In the genomic region with DNA sequence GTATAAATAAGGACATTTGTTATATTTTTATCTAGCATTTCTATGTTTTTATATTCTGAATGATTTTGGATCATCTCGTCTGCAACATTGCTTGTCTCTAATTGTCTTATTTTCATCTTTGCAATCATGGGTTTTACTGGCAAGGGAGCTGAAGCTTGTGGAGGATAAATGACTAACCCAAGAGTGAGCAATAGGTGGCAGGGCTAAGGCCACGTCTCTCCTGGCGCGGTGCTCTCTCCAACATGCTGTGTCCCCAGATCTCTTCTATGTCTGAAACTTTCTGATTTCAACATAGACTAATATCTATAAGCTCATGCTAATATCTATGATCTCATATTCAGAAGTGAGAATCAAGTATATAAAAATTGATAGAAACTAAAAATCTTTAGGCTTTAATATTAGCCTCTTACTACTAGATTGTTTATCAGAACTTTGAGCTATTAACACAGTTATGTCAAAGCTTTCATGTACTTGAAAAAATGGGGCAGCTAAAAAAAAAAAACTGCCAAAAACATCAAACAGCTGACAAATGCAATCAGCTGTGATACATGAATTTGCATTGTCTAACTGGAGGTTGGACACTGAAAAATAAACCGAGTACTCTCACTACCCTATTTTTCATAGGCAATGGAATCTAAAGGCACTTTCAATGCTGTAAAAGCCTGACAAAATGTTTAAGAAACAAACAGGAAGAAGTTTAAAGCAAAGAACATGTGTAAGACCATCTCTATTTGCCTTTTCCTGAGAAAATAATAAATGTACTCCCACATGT, we compare ENCODE assay signal across 11 cellular contexts.
DNase-seq lines count a peak whose midpoint lies in the region; ATAC-seq, FAIRE-seq and TF ChIP-seq lines count a peak whose summit lies in the region.
"Had no signal": no experiment of that assay in that cellular context is flagged by ENCODE, and none has a peak within 500 bp of the region (broad histone marks: within the 10 kb centered on the region; RNA-seq: fewer than 3 reads in every experiment).

No MANE protein-coding gene starts in this region.

- no peaks in the 10 kb centered on the region for H3K27me3 ChIP-seq in GM12878 (replicated peaks in 1 of 2; ENCODE audit: control insufficient read depth in 2 of 2, insufficient read depth in 2 of 2, low read length in 1 of 2)
- H3K27me3 ChIP-seq in esophagus muscularis mucosa = no peaks in the 10 kb centered on the region
- H3K27me3 ChIP-seq: tibial nerve had no signal

- peak; percentile 78 for DNase-seq in GM12878 (ENCODE audit: low read depth, low spot score)
- DNase-seq in DMS114 treated with DMSO at 0.1 percent for 48 hours (lab: John Stamatoyannopoulos, UW; ENCODE audit: unreplicated experiment) = no peak
- no peak for DNase-seq in esophagus muscularis mucosa (ENCODE audit: extremely low spot score)
- DNase-seq in HK-2 (ENCODE audit: unreplicated experiment) = no peak
- DNase-seq in H4 (ENCODE audit: low spot score) = no peak
- DNase-seq: EL, KBM-7 had no signal

- FAIRE-seq in GM12878 (lab: Jason Lieb, UNC) = peak; percentile 71

- H3K4me1 ChIP-seq in GM12878 (ENCODE audit: control insufficient read depth, insufficient read depth, low read length) = peaks cover 39% of the 10 kb centered on the region
- H3K4me1 ChIP-seq in esophagus muscularis mucosa = no peaks in the 10 kb centered on the region

- no peak for TF ChIP-seq CTCF in GM12878 (IDR thresholded peaks at IDR 0.05 in 2 of 3, conservative IDR thresholded peaks at IDR 0.05 in 1 of 3; ENCODE audit: control insufficient read depth in 2 of 3, extremely low read depth in 1 of 3, insufficient read depth in 1 of 3, low read depth in 3 of 3, low read length in 3 of 3)
- TF ChIP-seq CTCF in esophagus muscularis mucosa (IDR thresholded peaks at IDR 0.05) = no peak

- RAD21 ChIA-PET in GM12878 (lab: Charles Lee; ENCODE audit: unreplicated experiment) = interaction anchor here (0.5 to 8.2 kb wide), 23 partner anchors 10 to 170 kb away, joined by 3 to 133 read pairs (median 5); no protein-coding TSS in a partner anchor

- CTCF ChIA-PET in GM12878 (lab: Yijun Ruan, JAX) = interaction anchor here (0.6 to 17.2 kb wide), 15 partner anchors 12 to 346 kb away, joined by 3 to 571 read pairs (median 7); no protein-coding TSS in a partner anchor

- peak overlapping the region; percentile 70 for H3K27ac ChIP-seq in GM12878 (ENCODE audit: control insufficient read depth, insufficient read depth)
- H3K27ac ChIP-seq in esophagus muscularis mucosa (replicated peaks in 1 of 4) = no peak overlapping the region

- SMC1A ChIA-PET in GM12878 (lab: Charles Lee; ENCODE audit: uncharacterized antibody, unreplicated experiment) = interaction anchor here (0.6 to 25.0 kb wide), 20 partner anchors 10 to 170 kb away, joined by 3 to 727 read pairs (median 6); no protein-coding TSS in a partner anchor

- TF ChIP-seq EP300 in GM12878 (IDR thresholded peaks at IDR 0.05; ENCODE audit: borderline replicate concordance in 1 of 2, control insufficient read depth in 1 of 2, low read depth in 2 of 2, low read length in 2 of 2) = peak; percentile 77 to 80
- no peak for TF ChIP-seq EP300 in esophagus muscularis mucosa (IDR thresholded peaks at IDR 0.05)

- H3K9me3 ChIP-seq in GM12878 (replicated peaks; ENCODE audit: control insufficient read depth, insufficient read depth, low read length) (no peaks in the 10 kb centered on the region; the same call in 2 of the 3 replicates), esophagus muscularis mucosa (no peaks in the 10 kb centered on the region)
- H3K9me3 ChIP-seq: tibial nerve had no signal

- 0% methylated on average over 5 of the region's 5 CpGs for WGBS in GM12878 (ENCODE audit: insufficient coverage, insufficient replicate concordance, low lambda C conversion rate, missing lambda C conversion rate)
- 67% methylated on average over 5 of the region's 5 CpGs for WGBS in esophagus muscularis mucosa

- peak; percentile 79 for ATAC-seq in GM18505 (IDR thresholded peaks at IDR 0.05; ENCODE audit: unreplicated experiment)
- peak; percentile 83 for ATAC-seq in GM21390 (IDR thresholded peaks at IDR 0.05; ENCODE audit: unreplicated experiment)
- ATAC-seq in HG03135 (IDR thresholded peaks at IDR 0.05; ENCODE audit: unreplicated experiment) = peak; percentile 90
- peak; percentile 87 for ATAC-seq in GM12878

- no peak for TF ChIP-seq RAD21 in GM12878 (IDR thresholded peaks at IDR 0.05; ENCODE audit: insufficient read depth, low read depth, low read length)

- POLR2A ChIA-PET in GM12878 (lab: Charles Lee) = interaction anchor here (0.5 to 1.3 kb wide), 7 partner anchors 10 to 491 kb away, joined by 3 to 15 read pairs (median 3); no protein-coding TSS in a partner anchor

- H3K4me2 ChIP-seq in GM12878 (ENCODE audit: control insufficient read depth, insufficient read depth) = peak overlapping the region; percentile 62; the same call in 1 of the 2 replicates

- H3K36me3 ChIP-seq in GM12878 (ENCODE audit: control insufficient read depth in 2 of 2, insufficient read depth in 2 of 2, low read length in 1 of 2) (no peaks in the 10 kb centered on the region), esophagus muscularis mucosa (no peaks in the 10 kb centered on the region)
- H3K36me3 ChIP-seq: tibial nerve had no signal

- in situ Hi-C loops in GM12878 (cut with MboI) = loop anchor here (5.0 kb wide), 1 partner anchor 71 kb away; no protein-coding TSS in a partner anchor

- H4K20me1 ChIP-seq in GM12878 (ENCODE audit: control insufficient read depth, insufficient read depth) = no peaks in the 10 kb centered on the region

- H3K4me3 ChIP-seq in GM12878 (no peak overlapping the region), esophagus muscularis mucosa (no peak overlapping the region)
- H3K4me3 ChIP-seq: tibial nerve had no signal

- H2AFZ ChIP-seq in GM12878 (ENCODE audit: control insufficient read depth, low read depth, low read length) = peak overlapping the region; percentile 48; the same call in 1 of the 2 replicates

- TF ChIP-seq POLR2A in GM18505 (IDR thresholded peaks at IDR 0.05; ENCODE audit: borderline replicate concordance, extremely low read depth, insufficient read depth, insufficient read length) (no peak), GM12878 (IDR thresholded peaks at IDR 0.05; ENCODE audit: low read depth, low read length) (no peak), esophagus muscularis mucosa (IDR thresholded peaks at IDR 0.05; ENCODE audit: low read depth) (no peak)

- BruUV-seq in GM12878 (replicated peaks; lab: Mats Ljungman, UMichigan) = no TSS peak

- no peaks in the 10 kb centered on the region for H3K79me2 ChIP-seq in GM12878 (ENCODE audit: control insufficient read depth, insufficient read depth, low read length)

- peak overlapping the region; percentile 41 for H3K9ac ChIP-seq in GM12878 (ENCODE audit: control insufficient read depth, insufficient read depth, low read length)

- intact Hi-C loops in GM12878 (cut with micrococcal nuclease; ENCODE audit: unreplicated experiment) (loop anchor here (1.0 to 2.0 kb wide), 3 partner anchors 37 to 107 kb away; no protein-coding TSS in a partner anchor), esophagus muscularis mucosa (cut with DNase I) (no loop called here)

TF ChIP-seq in GM12878, 131 proteins besides CTCF, POLR2A, EP300 and RAD21 (continues in another document):
- no peak for TF ChIP-seq KLF5 (IDR thresholded peaks at IDR 0.05; ENCODE audit: partially characterized antibody)
- TF ChIP-seq JUNB (IDR thresholded peaks at IDR 0.05) = peak; percentile 24; the same call in 1 of the 2 replicates
- no peak for TF ChIP-seq PAX5 (IDR thresholded peaks at IDR 0.05; ENCODE audit: borderline replicate concordance, low read depth, low read length)
- TF ChIP-seq, protein P1, sequence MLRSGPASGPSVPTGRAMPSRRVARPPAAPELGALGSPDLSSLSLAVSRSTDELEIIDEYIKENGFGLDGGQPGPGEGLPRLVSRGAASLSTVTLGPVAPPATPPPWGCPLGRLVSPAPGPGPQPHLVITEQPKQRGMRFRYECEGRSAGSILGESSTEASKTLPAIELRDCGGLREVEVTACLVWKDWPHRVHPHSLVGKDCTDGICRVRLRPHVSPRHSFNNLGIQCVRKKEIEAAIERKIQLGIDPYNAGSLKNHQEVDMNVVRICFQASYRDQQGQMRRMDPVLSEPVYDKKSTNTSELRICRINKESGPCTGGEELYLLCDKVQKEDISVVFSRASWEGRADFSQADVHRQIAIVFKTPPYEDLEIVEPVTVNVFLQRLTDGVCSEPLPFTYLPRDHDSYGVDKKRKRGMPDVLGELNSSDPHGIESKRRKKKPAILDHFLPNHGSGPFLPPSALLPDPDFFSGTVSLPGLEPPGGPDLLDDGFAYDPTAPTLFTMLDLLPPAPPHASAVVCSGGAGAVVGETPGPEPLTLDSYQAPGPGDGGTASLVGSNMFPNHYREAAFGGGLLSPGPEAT (IDR thresholded peaks at IDR 0.05; ENCODE audit: low read depth) = peak; percentile 59; the same call in 1 of the 2 replicates
- TF ChIP-seq IKZF1 (conservative IDR thresholded peaks at IDR 0.05) = peak; percentile 29; the same call in 1 of the 2 replicates
- TF ChIP-seq ZNF24 (IDR thresholded peaks at IDR 0.05) = peak; percentile 30; the same call in 1 of the 2 replicates
- TF ChIP-seq, protein P2, sequence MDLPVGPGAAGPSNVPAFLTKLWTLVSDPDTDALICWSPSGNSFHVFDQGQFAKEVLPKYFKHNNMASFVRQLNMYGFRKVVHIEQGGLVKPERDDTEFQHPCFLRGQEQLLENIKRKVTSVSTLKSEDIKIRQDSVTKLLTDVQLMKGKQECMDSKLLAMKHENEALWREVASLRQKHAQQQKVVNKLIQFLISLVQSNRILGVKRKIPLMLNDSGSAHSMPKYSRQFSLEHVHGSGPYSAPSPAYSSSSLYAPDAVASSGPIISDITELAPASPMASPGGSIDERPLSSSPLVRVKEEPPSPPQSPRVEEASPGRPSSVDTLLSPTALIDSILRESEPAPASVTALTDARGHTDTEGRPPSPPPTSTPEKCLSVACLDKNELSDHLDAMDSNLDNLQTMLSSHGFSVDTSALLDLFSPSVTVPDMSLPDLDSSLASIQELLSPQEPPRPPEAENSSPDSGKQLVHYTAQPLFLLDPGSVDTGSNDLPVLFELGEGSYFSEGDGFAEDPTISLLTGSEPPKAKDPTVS (IDR thresholded peaks at IDR 0.05; ENCODE audit: low read depth, low read length) = no peak
- TF ChIP-seq BACH1 (IDR thresholded peaks at IDR 0.05; ENCODE audit: borderline replicate concordance) = no peak; the same call in 1 of the 2 replicates
